ENCODE assay signal across 8 cellular contexts in genomic region chr16:66933776-66934137, GRCh38. TPM values are rescaled to one million over a fixed set of nuclear protein-coding genes. Genes with fewer than 3 reads are reported as not detected.
DNase-seq lines count a peak whose midpoint lies in the region; ATAC-seq and TF ChIP-seq lines count a peak whose summit lies in the region.

No MANE protein-coding gene starts in this region.

- POLR2A ChIA-PET in activated CD8-positive, alpha-beta T cell treated with anti-CD3 and anti-CD28 coated beads, Interleukin-2, amount 10 ng/mL, durations not matched to agents 7 days and 5 days (lab: Charles Lee): interaction anchor here (0.8 to 2.2 kb wide), 5 partner anchors 11 to 52 kb away, joined by 3 to 9 read pairs (median 8); no protein-coding TSS in a partner anchor

- no peaks in the 10 kb centered on the region for H3K9me2 ChIP-seq in DOHH2 (replicated peaks; ENCODE audit: control insufficient read depth, low read length)

- peak overlapping the region; percentile 99 for H3K4me3 Mint-ChIP-seq in activated CD8-positive, alpha-beta T cell treated with anti-CD3 and anti-CD28 coated beads, Interleukin-2, amount 10 ng/mL, durations not matched to agents 7 days and 5 days

- TF ChIP-seq CTCF in DOHH2 (IDR thresholded peaks at IDR 0.05; ENCODE audit: low read depth, low read length, poor library complexity, severe bottlenecking): no peak
- TF ChIP-seq CTCF in gastroesophageal sphincter (IDR thresholded peaks at IDR 0.05): no peak

- H3K9me3 ChIP-seq in DOHH2 (ENCODE audit: control insufficient read depth, insufficient read depth, low read length): no peaks in the 10 kb centered on the region
- H3K9me3 ChIP-seq in gastroesophageal sphincter: no peaks in the 10 kb centered on the region

- H3K27me3 Mint-ChIP-seq in activated CD8-positive, alpha-beta T cell treated with anti-CD3 and anti-CD28 coated beads, Interleukin-2, amount 10 ng/mL, durations not matched to agents 7 days and 5 days (ENCODE audit: low read depth): no peaks in the 10 kb centered on the region

- ATAC-seq in HG03159 (IDR thresholded peaks at IDR 0.05; ENCODE audit: unreplicated experiment) (peak; percentile 9), gastroesophageal sphincter (peak; percentile 5), HG02763 (IDR thresholded peaks at IDR 0.05; ENCODE audit: unreplicated experiment) (no peak), HG03565 (IDR thresholded peaks at IDR 0.05; ENCODE audit: unreplicated experiment) (no peak)
- peak; percentile 40 for ATAC-seq in activated CD8-positive, alpha-beta T cell treated with anti-CD3 and anti-CD28 coated beads, Interleukin-2, amount 10 ng/mL, durations not matched to agents 7 days and 5 days

- 0% methylated on average over 7 to 9 of the region's 12 CpGs for WGBS in gastroesophageal sphincter (ENCODE audit: low coverage in 1 of 2), 2 donors

- H3K27ac ChIP-seq in DOHH2 (ENCODE audit: low read depth, low read length): peak overlapping the region; percentile 38
- peak overlapping the region; percentile 88 to 98 (median 97) for H3K27ac ChIP-seq in gastroesophageal sphincter
- peak overlapping the region; percentile 73 to 99 (median 96) for H3K27ac ChIP-seq in skin epidermis

- no peaks in the 10 kb centered on the region for H3K9me3 Mint-ChIP-seq in activated CD8-positive, alpha-beta T cell treated with anti-CD3 and anti-CD28 coated beads, Interleukin-2, amount 10 ng/mL, durations not matched to agents 7 days and 5 days (ENCODE audit: insufficient read depth)

- H3K36me3 Mint-ChIP-seq in activated CD8-positive, alpha-beta T cell treated with anti-CD3 and anti-CD28 coated beads, Interleukin-2, amount 10 ng/mL, durations not matched to agents 7 days and 5 days (ENCODE audit: low read depth): peaks cover 40% of the 10 kb centered on the region

- H3K27ac Mint-ChIP-seq in activated CD8-positive, alpha-beta T cell treated with anti-CD3 and anti-CD28 coated beads, Interleukin-2, amount 10 ng/mL, durations not matched to agents 7 days and 5 days: peak overlapping the region; percentile 98

- peaks cover 40% of the 10 kb centered on the region for H3K79me2 ChIP-seq in DOHH2 (ENCODE audit: control insufficient read depth, low read length)

- peaks cover 22% of the 10 kb centered on the region for H3K4me1 ChIP-seq in DOHH2 (ENCODE audit: control insufficient read depth, low read length)
- H3K4me1 ChIP-seq in gastroesophageal sphincter: peaks cover 5 to 54% (median 29%) of the 10 kb centered on the region in 3 donors

- H3K4me3 ChIP-seq in DOHH2 (ENCODE audit: low read length) (peak overlapping the region; percentile 84), gastroesophageal sphincter (peak overlapping the region; percentile 97), skin epidermis (peak overlapping the region; percentile 75 to 97 (median 92))

- H3K36me3 ChIP-seq in DOHH2 (ENCODE audit: control insufficient read depth, low read length) (peaks cover 20% of the 10 kb centered on the region), gastroesophageal sphincter (peaks cover 0 to 40% of the 10 kb centered on the region in 2 donors)

- no peaks in the 10 kb centered on the region for H3K27me3 ChIP-seq in DOHH2 (ENCODE audit: control insufficient read depth, low read length)
- no peaks in the 10 kb centered on the region for H3K27me3 ChIP-seq in gastroesophageal sphincter

- TF ChIP-seq EP300 in gastroesophageal sphincter (IDR thresholded peaks at IDR 0.05): no peak

- 0 out of 2 replicates have a peak, but pooled peaks cover 3% of the 10 kb centered on the region for H3F3A ChIP-seq in DOHH2 (ENCODE audit: control insufficient read depth, insufficient read depth)

- no peak for DNase-seq in activated CD8-positive, alpha-beta T cell treated with anti-CD3 and anti-CD28 coated beads, Interleukin-2, amount 10 ng/mL, durations not matched to agents 7 days and 5 days
- no peak for DNase-seq in mesenteric fat pad (ENCODE audit: low spot score)

- peaks cover 5% of the 10 kb centered on the region; the same call in 1 of the 2 replicates for H4K20me1 ChIP-seq in DOHH2 (ENCODE audit: control insufficient read depth, insufficient read depth, low read depth, low read length)

- no peak for TF ChIP-seq POLR2A in gastroesophageal sphincter (IDR thresholded peaks at IDR 0.05)

- CTCF ChIA-PET in activated CD8-positive, alpha-beta T cell treated with anti-CD3 and anti-CD28 coated beads, Interleukin-2, amount 10 ng/mL, durations not matched to agents 7 days and 5 days (lab: Charles Lee): interaction anchor here (1.2 to 3.8 kb wide), 4 partner anchors 10 to 221 kb away, joined by 3 to 20 read pairs (median 4); no protein-coding TSS in a partner anchor

- H3K4me1 Mint-ChIP-seq in activated CD8-positive, alpha-beta T cell treated with anti-CD3 and anti-CD28 coated beads, Interleukin-2, amount 10 ng/mL, durations not matched to agents 7 days and 5 days (ENCODE audit: low read depth): peaks cover 49% of the 10 kb centered on the region

- H3K4me2 ChIP-seq in DOHH2 (ENCODE audit: low read length): peak overlapping the region; percentile 94

RNA-seq across cellular contexts. Expression of gene CIAO2B, which starts 0.4 kb away (rescaled TPM):
- total RNA-seq in activated CD8-positive, alpha-beta T cell treated with anti-CD3 and anti-CD28 coated beads, Interleukin-2, amount 10 ng/mL, durations not matched to agents 7 days and 5 days: 100 to 1,000 TPM; 115 to 126 TPM
- total RNA-seq in gastroesophageal sphincter (10 to 100 TPM; 54.3 to 88.9 (median 79.5) TPM), mesenteric fat pad (63.1 TPM)

RNA-seq across cellular contexts. Expression of gene CES2, which starts 1.6 kb away (rescaled TPM):
- 10 to 100 TPM; 29.7 to 34.0 TPM for total RNA-seq in activated CD8-positive, alpha-beta T cell treated with anti-CD3 and anti-CD28 coated beads, Interleukin-2, amount 10 ng/mL, durations not matched to agents 7 days and 5 days
- total RNA-seq in gastroesophageal sphincter (10 to 100 TPM; 25.9 to 32.6 (median 26.3) TPM), mesenteric fat pad (47.6 TPM)

RNA-seq across cellular contexts. Expression of gene RRAD, which starts 8.4 kb away (rescaled TPM):
- total RNA-seq in activated CD8-positive, alpha-beta T cell treated with anti-CD3 and anti-CD28 coated beads, Interleukin-2, amount 10 ng/mL, durations not matched to agents 7 days and 5 days: under 1 TPM in 1 of 2 experiments, not detected in 1; 0.34 TPM
- total RNA-seq in gastroesophageal sphincter: 100 to 1,000 TPM in 1 of 4 donors, 10 to 100 TPM in 3; 33.4 to 103 (median 50.8) TPM
- total RNA-seq in mesenteric fat pad: 3.4 TPM

RNA-seq across cellular contexts. Expression of gene CDH16, which starts 15.1 kb away (rescaled TPM):
- total RNA-seq in activated CD8-positive, alpha-beta T cell treated with anti-CD3 and anti-CD28 coated beads, Interleukin-2, amount 10 ng/mL, durations not matched to agents 7 days and 5 days: not detected
- total RNA-seq in gastroesophageal sphincter: not detected
- total RNA-seq in mesenteric fat pad: not detected

RNA-seq across cellular contexts. Expression of gene CES3, which starts 27.3 kb away (rescaled TPM):
- total RNA-seq in activated CD8-positive, alpha-beta T cell treated with anti-CD3 and anti-CD28 coated beads, Interleukin-2, amount 10 ng/mL, durations not matched to agents 7 days and 5 days: 1 to 10 TPM; 2.4 to 4.3 TPM
- under 1 TPM in 3 of 4 donors, not detected in 1; 0.13 to 0.49 (median 0.39) TPM for total RNA-seq in gastroesophageal sphincter
- 0.55 TPM for total RNA-seq in mesenteric fat pad

Comparison
In these comparisons a context has a peak if more than half of its experiments do, and no peak if none do; other contexts are left out.
1. H3K27ac ChIP-seq: peak in every context shown above with its lines; median percentile 97 in gastroesophageal sphincter; 96 in skin epidermis; 38 in DOHH2.
2. ATAC-seq: peak in HG03159 (single experiment), activated CD8-positive, alpha-beta T cell treated with anti-CD3 and anti-CD28 coated beads, Interleukin-2, amount 10 ng/mL, durations not matched to agents 7 days and 5 days (single experiment) and gastroesophageal sphincter (single experiment); none in HG02763 (single experiment) and HG03565 (single experiment).
3. Peak in every context shown above with its lines, with median percentiles within 50 percentile points of each other: H3K4me3 ChIP-seq.